Comparison of ENCODE assay signal across 10 cellular contexts in genomic region chr12:110012137-110012536, GRCh38. TPM values are rescaled to one million over a fixed set of nuclear protein-coding genes. Genes with fewer than 3 reads are reported as not detected.
DNase-seq lines count a peak whose midpoint lies in the region; ATAC-seq and TF ChIP-seq lines count a peak whose summit lies in the region.
"Had no signal": no experiment of that assay in that cellular context is flagged by ENCODE, and none has a peak within 500 bp of the region (broad histone marks: within the 10 kb centered on the region; RNA-seq: fewer than 3 reads in every experiment).

No MANE protein-coding gene starts in this region.

- H3K27me3 ChIP-seq in naive thymus-derived CD4-positive, alpha-beta T cell (ENCODE audit: control insufficient read depth in 2 of 2, insufficient read depth in 2 of 2, low read length in 2 of 2) = no peaks in the 10 kb centered on the region
- H3K27me3 ChIP-seq in prostate gland (replicated peaks; ENCODE audit: insufficient read depth) = no peaks in the 10 kb centered on the region

- H3K36me3 ChIP-seq in naive thymus-derived CD4-positive, alpha-beta T cell (ENCODE audit: control insufficient read depth in 2 of 3, insufficient read depth in 3 of 3, low read length in 3 of 3) = peaks cover 0 to 35% (median 0%) of the 10 kb centered on the region in 3 experiments
- H3K36me3 ChIP-seq in prostate gland = no peaks in the 10 kb centered on the region

- 91% methylated on average over 6 of the region's 6 CpGs for WGBS in prostate gland

- intact Hi-C loops in activated CD4-positive, alpha-beta memory T cell treated with anti-CD3 and anti-CD28 coated beads for 36 hours (cut with micrococcal nuclease) = no loop called here
- intact Hi-C loops in naive thymus-derived CD4-positive, alpha-beta T cell (cut with micrococcal nuclease) = no loop called here
- intact Hi-C loops in prostate gland (cut with DNase I) = no loop called here

- POLR2A ChIA-PET in activated CD4-positive, alpha-beta memory T cell treated with anti-CD3 and anti-CD28 coated beads for 36 hours (lab: Charles Lee) = interaction anchor here (1.2 kb wide), 1 partner anchor 24 kb away, joined by 3 read pairs; no protein-coding TSS in a partner anchor
- POLR2A ChIA-PET in naive thymus-derived CD4-positive, alpha-beta T cell (lab: Charles Lee) = interaction anchor here (2.1 kb wide), 1 partner anchor 13 kb away, joined by 9 read pairs; the partner anchor contains the start of gene ANKRD13A

- H3K27me3 Mint-ChIP-seq in activated CD4-positive, alpha-beta memory T cell treated with anti-CD3 and anti-CD28 coated beads for 36 hours = no peaks in the 10 kb centered on the region
- no peaks in the 10 kb centered on the region for H3K27me3 Mint-ChIP-seq in naive thymus-derived CD4-positive, alpha-beta T cell

- peak overlapping the region; percentile 52 for H3K27ac Mint-ChIP-seq in activated CD4-positive, alpha-beta memory T cell treated with anti-CD3 and anti-CD28 coated beads for 36 hours
- peak overlapping the region; percentile 3 to 89 (median 64) for H3K27ac Mint-ChIP-seq in naive thymus-derived CD4-positive, alpha-beta T cell
- H3K27ac Mint-ChIP-seq: nephron had no signal

- CTCF ChIA-PET in activated CD4-positive, alpha-beta memory T cell treated with anti-CD3 and anti-CD28 coated beads for 36 hours (lab: Charles Lee) = interaction anchor here (0.6 to 1.9 kb wide), 2 partner anchors 12 to 310 kb away, joined by 6 read pairs; no protein-coding TSS in a partner anchor
- CTCF ChIA-PET in naive thymus-derived CD4-positive, alpha-beta T cell (lab: Charles Lee) = interaction anchor here (0.6 kb wide), 1 partner anchor 372 kb away, joined by 4 read pairs; no protein-coding TSS in a partner anchor

- H3K9me3 ChIP-seq in naive thymus-derived CD4-positive, alpha-beta T cell (ENCODE audit: control insufficient read depth in 2 of 3, low read length in 3 of 3) = no peaks in the 10 kb centered on the region
- H3K9me3 ChIP-seq in prostate gland = no peaks in the 10 kb centered on the region

- ATAC-seq in GM18858 (IDR thresholded peaks at IDR 0.05; ENCODE audit: unreplicated experiment) (peak; percentile 40), HG02610 (IDR thresholded peaks at IDR 0.05; ENCODE audit: unreplicated experiment) (peak; percentile 56), HG03039 (IDR thresholded peaks at IDR 0.05; ENCODE audit: unreplicated experiment) (no peak)
- peak; percentile 53 for ATAC-seq in naive thymus-derived CD4-positive, alpha-beta T cell

- peaks cover 32% of the 10 kb centered on the region for H3K36me3 Mint-ChIP-seq in activated CD4-positive, alpha-beta memory T cell treated with anti-CD3 and anti-CD28 coated beads for 36 hours
- peaks cover 0 to 30% (median 7%) of the 10 kb centered on the region in 5 donors for H3K36me3 Mint-ChIP-seq in naive thymus-derived CD4-positive, alpha-beta T cell

- peak overlapping the region; percentile 36 for H3K27ac ChIP-seq in naive thymus-derived CD4-positive, alpha-beta T cell (ENCODE audit: low read depth, low read length)
- H3K27ac ChIP-seq in prostate gland = no peak overlapping the region

- peaks cover 12 to 19% of the 10 kb centered on the region in 2 donors for H3K4me1 ChIP-seq in naive thymus-derived CD4-positive, alpha-beta T cell (ENCODE audit: control insufficient read depth in 2 of 2, insufficient read depth in 2 of 2, low read length in 2 of 2)
- no peaks in the 10 kb centered on the region for H3K4me1 ChIP-seq in prostate gland (replicated peaks)

- H3K4me1 Mint-ChIP-seq in activated CD4-positive, alpha-beta memory T cell treated with anti-CD3 and anti-CD28 coated beads for 36 hours (ENCODE audit: low read depth) = peaks cover 65% of the 10 kb centered on the region
- peaks cover 27 to 59% (median 49%) of the 10 kb centered on the region in 7 donors for H3K4me1 Mint-ChIP-seq in naive thymus-derived CD4-positive, alpha-beta T cell
- H3K4me1 Mint-ChIP-seq: nephron had no signal

- peak; percentile 46 for DNase-seq in activated CD4-positive, alpha-beta memory T cell treated with anti-CD3 and anti-CD28 coated beads for 36 hours
- no peak for DNase-seq in naive thymus-derived CD4-positive, alpha-beta T cell
- no peak for DNase-seq in prostate gland (ENCODE audit: low spot score)
- no peak for DNase-seq in activated CD4-positive, alpha-beta T cell treated with anti-CD3 and anti-CD28 coated beads, Interleukin-2, amount 50 U/mL, for 4 hours
- DNase-seq: cerebellar nuclear complex, SIG-M5 had no signal

- no peak overlapping the region for H3K4me3 Mint-ChIP-seq in activated CD4-positive, alpha-beta memory T cell treated with anti-CD3 and anti-CD28 coated beads for 36 hours
- H3K4me3 Mint-ChIP-seq in naive thymus-derived CD4-positive, alpha-beta T cell = no peak overlapping the region
- H3K4me3 Mint-ChIP-seq: nephron had no signal

- H3K9me3 Mint-ChIP-seq in activated CD4-positive, alpha-beta memory T cell treated with anti-CD3 and anti-CD28 coated beads for 36 hours = peaks cover 3% of the 10 kb centered on the region
- H3K9me3 Mint-ChIP-seq in naive thymus-derived CD4-positive, alpha-beta T cell = peaks cover 0 to 5% (median 0%) of the 10 kb centered on the region in 11 donors
- H3K9me3 Mint-ChIP-seq: nephron had no signal

- TF ChIP-seq CTCF in prostate gland (IDR thresholded peaks at IDR 0.05) = no peak

- no peak for TF ChIP-seq POLR2A in prostate gland (IDR thresholded peaks at IDR 0.05)

- no peak overlapping the region for H3K4me3 ChIP-seq in naive thymus-derived CD4-positive, alpha-beta T cell (ENCODE audit: low read length)
- H3K4me3 ChIP-seq in prostate gland = no peak overlapping the region

RNA-seq across cellular contexts. Expression of gene ANKRD13A, which starts 12.9 kb away (rescaled TPM):
- total RNA-seq in activated CD4-positive, alpha-beta memory T cell treated with anti-CD3 and anti-CD28 coated beads for 36 hours = 10 to 100 TPM; 45.0 to 46.6 TPM
- total RNA-seq in naive thymus-derived CD4-positive, alpha-beta T cell = 10 to 100 TPM; 53.3 to 82.8 (median 67.0) TPM
- 10 to 100 TPM; 33.4 to 57.0 TPM for polyA plus RNA-seq in naive thymus-derived CD4-positive, alpha-beta T cell
- 10 to 100 TPM; 76.1 to 87.4 TPM for total RNA-seq in prostate gland

RNA-seq across cellular contexts. Expression of gene GIT2, which starts 16.0 kb away (rescaled TPM):
- total RNA-seq in activated CD4-positive, alpha-beta memory T cell treated with anti-CD3 and anti-CD28 coated beads for 36 hours = 10 to 100 TPM; 52.1 to 56.7 TPM
- total RNA-seq in naive thymus-derived CD4-positive, alpha-beta T cell = 100 to 1,000 TPM in 3 of 5 experiments, 10 to 100 TPM in 2; 70.3 to 128 (median 109) TPM
- 10 to 100 TPM; 63.2 to 87.1 TPM for polyA plus RNA-seq in naive thymus-derived CD4-positive, alpha-beta T cell
- 10 to 100 TPM; 20.9 to 43.3 TPM for total RNA-seq in prostate gland

RNA-seq across cellular contexts. Expression of gene C12orf76, which starts 36.2 kb away (rescaled TPM):
- total RNA-seq in activated CD4-positive, alpha-beta memory T cell treated with anti-CD3 and anti-CD28 coated beads for 36 hours = 10 to 100 TPM; 14.2 to 17.1 TPM
- total RNA-seq in naive thymus-derived CD4-positive, alpha-beta T cell = 10 to 100 TPM; 14.6 to 28.7 (median 27.8) TPM
- 10 to 100 TPM; 14.3 to 21.0 TPM for polyA plus RNA-seq in naive thymus-derived CD4-positive, alpha-beta T cell
- total RNA-seq in prostate gland = 10 to 100 TPM; 20.4 to 26.1 TPM
